In the genomic region with DNA sequence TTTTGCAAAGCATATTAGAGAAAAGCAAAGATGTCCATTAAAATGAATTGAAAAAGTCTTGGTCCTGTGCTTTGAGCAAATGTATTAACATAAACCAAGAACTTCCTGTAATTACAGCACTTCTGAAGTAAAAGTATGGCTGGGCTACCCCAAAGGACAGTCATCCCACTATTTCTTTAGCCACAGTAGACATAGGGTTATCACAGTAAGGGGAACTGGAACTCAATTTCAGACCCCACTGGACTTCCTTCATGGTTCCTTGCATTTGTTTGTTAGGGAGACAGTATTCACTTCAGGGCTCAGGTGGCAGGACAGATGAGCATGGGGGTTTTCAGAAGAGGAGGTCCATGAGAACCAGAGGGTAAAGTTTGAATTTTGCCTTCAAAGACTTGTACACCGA, we compare ENCODE assay signal across 10 cellular contexts.
"Had no signal": no experiment of that assay in that cellular context is flagged by ENCODE, and none has a peak within 500 bp of the region (broad histone marks: within the 10 kb centered on the region; RNA-seq: fewer than 3 reads in every experiment).

No MANE protein-coding gene starts in this region.

- H3K36me3 ChIP-seq: breast epithelium, upper lobe of right lung had no signal

- DNase-seq: activated CD4-positive, alpha-beta T cell treated with anti-CD3 and anti-CD28 coated beads for 4 hours; activated CD8-positive, alpha-beta memory T cell treated with anti-CD3 and anti-CD28 coated beads, Interleukin-2, amount 50 U/mL, for 48 hours; activated CD8-positive, alpha-beta T cell treated with anti-CD3 and anti-CD28 coated beads, Interleukin-2, amount 10 ng/mL, durations not matched to agents 7 days and 5 days; activated naive CD8-positive, alpha-beta T cell treated with anti-CD3 and anti-CD28 coated beads, Interleukin-2, amount 10 ng/mL, durations not matched to agents 7 days and 5 days; anterior cingulate cortex; stimulated activated CD4-positive, alpha-beta T cell treated with anti-CD3 and anti-CD28 coated beads, Interleukin-2, amount 100 ng/mL, for 24 hours; stimulated activated naive CD8-positive, alpha-beta T cell treated with anti-CD3 and anti-CD28 coated beads, Interleukin-15, Interleukin-2, amounts not matched to agents 100 U/mL and 50 U/mL, for 24 hours; upper lobe of right lung had no signal

- H3K9me3 ChIP-seq: breast epithelium, upper lobe of right lung had no signal

- ATAC-seq: activated CD8-positive, alpha-beta T cell treated with anti-CD3 and anti-CD28 coated beads, Interleukin-2, amount 10 ng/mL, durations not matched to agents 7 days and 5 days; sciatic nerve; stimulated activated naive CD8-positive, alpha-beta T cell treated with anti-CD3 and anti-CD28 coated beads, Interleukin-15, Interleukin-2, amounts not matched to agents 100 U/mL and 50 U/mL, for 24 hours; upper lobe of right lung had no signal

- H3K4me1 ChIP-seq: breast epithelium, upper lobe of right lung had no signal

- H3K4me3 ChIP-seq: breast epithelium, upper lobe of right lung had no signal
